In genomic region chr10:103086261-103086660, GRCh38 we compare ENCODE assay signal across 26 cellular contexts.
"Had no signal": no experiment of that assay in that cellular context is flagged by ENCODE, and none has a peak within 500 bp of the region (broad histone marks: within the 10 kb centered on the region; RNA-seq: fewer than 3 reads in every experiment).

No MANE protein-coding gene starts in this region.

- H3K4me1 Mint-ChIP-seq: activated CD4-positive, alpha-beta T cell treated with anti-CD3 and anti-CD28 coated beads for 36 hours; activated naive CD8-positive, alpha-beta T cell treated with anti-CD3 and anti-CD28 coated beads for 36 hours; nephron; WTC11 had no signal

- H3K27me3 ChIP-seq: foreskin keratinocyte, neutrophil, pancreas, testis, upper lobe of left lung had no signal

- H3K4me1 ChIP-seq: foreskin keratinocyte, pancreas, psoas muscle, testis, upper lobe of left lung had no signal

- H3K4me3 ChIP-seq: pancreas, psoas muscle, testis, upper lobe of left lung had no signal

- H3K4me3 Mint-ChIP-seq: activated CD4-positive, alpha-beta T cell treated with anti-CD3 and anti-CD28 coated beads for 36 hours; activated naive CD8-positive, alpha-beta T cell treated with anti-CD3 and anti-CD28 coated beads for 36 hours; activated T-cell treated with anti-CD3 and anti-CD28 coated beads, Interleukin-2, amount 50 U/mL, for 4 hours; nephron; stimulated activated naive CD8-positive, alpha-beta T cell treated with anti-CD3 and anti-CD28 coated beads, Interleukin-15, Interleukin-2, amounts not matched to agents 100 ng/mL and 50 ng/mL, for 24 hours; T-helper 1 cell treated with Interleukin-12 subunit alpha and Interleukin-12 subunit beta and Interleukin-4 antibody, amounts not matched to agents 30 μg/mL and 1 μg/mL, for 36 hours; WTC11 had no signal

- H3K27ac Mint-ChIP-seq: activated CD4-positive, alpha-beta T cell treated with anti-CD3 and anti-CD28 coated beads for 36 hours; activated naive CD8-positive, alpha-beta T cell treated with anti-CD3 and anti-CD28 coated beads for 36 hours; nephron; stimulated activated naive CD8-positive, alpha-beta T cell treated with anti-CD3 and anti-CD28 coated beads, Interleukin-15, Interleukin-2, amounts not matched to agents 100 ng/mL and 50 ng/mL, for 24 hours; T-helper 1 cell treated with Interleukin-12 subunit alpha and Interleukin-12 subunit beta and Interleukin-4 antibody, amounts not matched to agents 30 μg/mL and 1 μg/mL, for 36 hours; WTC11 had no signal

- H3K9me3 Mint-ChIP-seq: activated naive CD8-positive, alpha-beta T cell treated with anti-CD3 and anti-CD28 coated beads for 36 hours; activated T-cell treated with anti-CD3 and anti-CD28 coated beads, Interleukin-2, amount 50 U/mL, for 4 hours; nephron; stimulated activated naive CD8-positive, alpha-beta T cell treated with anti-CD3 and anti-CD28 coated beads, Interleukin-15, Interleukin-2, amounts not matched to agents 100 ng/mL and 50 ng/mL, for 24 hours; T-helper 1 cell treated with Interleukin-12 subunit alpha and Interleukin-12 subunit beta and Interleukin-4 antibody, amounts not matched to agents 30 μg/mL and 1 μg/mL, for 36 hours; WTC11 had no signal

- H3K27ac ChIP-seq: foreskin keratinocyte, pancreas, psoas muscle, upper lobe of left lung had no signal

- H3K9me3 ChIP-seq: neutrophil, pancreas, psoas muscle, testis, upper lobe of left lung had no signal

- ATAC-seq: activated CD4-positive, alpha-beta T cell treated with anti-CD3 and anti-CD28 coated beads for 36 hours; activated T-cell treated with anti-CD3 and anti-CD28 coated beads, Interleukin-2, amount 50 U/mL, for 4 hours; foreskin keratinocyte; pancreas; psoas muscle; right cardiac atrium had no signal

- DNase-seq: activated CD4-positive, alpha-beta T cell treated with anti-CD3 and anti-CD28 coated beads for 36 hours; activated CD4-positive, alpha-beta T cell treated with anti-CD3 and anti-CD28 coated beads, Interleukin-2, amount 50 U/mL, for 4 hours; activated CD8-positive, alpha-beta memory T cell treated with anti-CD3 and anti-CD28 coated beads for 24 hours; activated CD8-positive, alpha-beta memory T cell treated with anti-CD3 and anti-CD28 coated beads, Interleukin-2, amount 50 U/mL, for 4 hours; activated naive CD4-positive, alpha-beta T cell treated with Interleukin-2 at 50 U/mL for 16 hours; activated naive CD8-positive, alpha-beta T cell treated with anti-CD3 and anti-CD28 coated beads for 36 hours; activated T-cell treated with anti-CD3 and anti-CD28 coated beads, Interleukin-2, amount 50 U/mL, for 4 hours; amygdala; dermis blood vessel endothelial cell; effector CD8-positive, alpha-beta T cell; erythroblast; foreskin keratinocyte; hippocampal formation; pancreas; psoas muscle; right cardiac atrium; stimulated activated CD4-positive, alpha-beta T cell treated with anti-CD3 and anti-CD28 coated beads, Interleukin-12 subunit alpha, Interleukin-12 subunit beta, amount 100 ng/mL, for 4 hours; stimulated activated CD4-positive, alpha-beta T cell treated with anti-CD3 and anti-CD28 coated beads, Interleukin-4, amount 100 ng/mL, for 4 hours; T1000; testis; upper lobe of left lung had no signal
